Comparison of ENCODE assay signal across 16 cellular contexts in genomic region chr10:123517901-123518300, GRCh38.
DNase-seq lines count a peak whose midpoint lies in the region; ATAC-seq and TF ChIP-seq lines count a peak whose summit lies in the region.
"Had no signal": no experiment of that assay in that cellular context is flagged by ENCODE, and none has a peak within 500 bp of the region (broad histone marks: within the 10 kb centered on the region; RNA-seq: fewer than 3 reads in every experiment).

No MANE protein-coding gene starts in this region.

- no peak overlapping the region for H3K4me3 ChIP-seq in BLaER1 treated with 17β-estradiol and CSF1 and Interleukin-3, amounts not matched to agents 10 nM and 100 nM
- H3K4me3 ChIP-seq in thyroid gland (replicated peaks in 1 of 3): no peak overlapping the region
- H3K4me3 ChIP-seq: GM23248 had no signal

- peaks cover 0 to 4% (median 0%) of the 10 kb centered on the region in 11 experiments; a peak in 2 of 22 replicates for H3K36me3 ChIP-seq in BLaER1 treated with 17β-estradiol and CSF1 and Interleukin-3, amounts not matched to agents 10 nM and 100 nM
- H3K36me3 ChIP-seq in thyroid gland: no peaks in the 10 kb centered on the region

- no peak overlapping the region for H3K9ac ChIP-seq in BLaER1 treated with 17β-estradiol and CSF1 and Interleukin-3, amounts not matched to agents 10 nM and 100 nM
- H3K9ac ChIP-seq: GM23248 had no signal

- peaks cover 3% of the 10 kb centered on the region for H3K27me3 Mint-ChIP-seq in activated CD8-positive, alpha-beta memory T cell treated with anti-CD3 and anti-CD28 coated beads, Interleukin-2, amount 10 ng/mL, durations not matched to agents 7 days and 5 days
- H3K27me3 Mint-ChIP-seq: CD4-positive, CD25-positive, alpha-beta regulatory T cell had no signal

- H3K4me3 Mint-ChIP-seq in activated CD8-positive, alpha-beta memory T cell treated with anti-CD3 and anti-CD28 coated beads, Interleukin-2, amount 10 ng/mL, durations not matched to agents 7 days and 5 days: no peak overlapping the region
- H3K4me3 Mint-ChIP-seq: CD4-positive, CD25-positive, alpha-beta regulatory T cell; CD8-positive, alpha-beta memory T cell had no signal

- no peak for TF ChIP-seq POLR2A in thyroid gland (IDR thresholded peaks at IDR 0.05)

- no peaks in the 10 kb centered on the region for H3K36me3 Mint-ChIP-seq in activated CD8-positive, alpha-beta memory T cell treated with anti-CD3 and anti-CD28 coated beads, Interleukin-2, amount 10 ng/mL, durations not matched to agents 7 days and 5 days
- H3K36me3 Mint-ChIP-seq: CD4-positive, CD25-positive, alpha-beta regulatory T cell; CD8-positive, alpha-beta memory T cell had no signal

- no peak for ATAC-seq in activated CD8-positive, alpha-beta memory T cell treated with anti-CD3 and anti-CD28 coated beads, Interleukin-2, amount 10 ng/mL, durations not matched to agents 7 days and 5 days
- ATAC-seq in left lobe of liver: no peak

- TF ChIP-seq CTCF in thyroid gland (IDR thresholded peaks at IDR 0.05): no peak

- H3K9me3 ChIP-seq in BLaER1 treated with 17β-estradiol and CSF1 and Interleukin-3, amounts not matched to agents 10 nM and 100 nM (replicated peaks in 1 of 11): peaks cover 10 to 28% (median 17%) of the 10 kb centered on the region in 11 experiments; a peak in 21 of 22 replicates
- H3K9me3 ChIP-seq in thyroid gland: no peaks in the 10 kb centered on the region

- H3K9me3 Mint-ChIP-seq in activated CD8-positive, alpha-beta memory T cell treated with anti-CD3 and anti-CD28 coated beads, Interleukin-2, amount 10 ng/mL, durations not matched to agents 7 days and 5 days (ENCODE audit: low read depth): no peaks in the 10 kb centered on the region
- H3K9me3 Mint-ChIP-seq: CD4-positive, CD25-positive, alpha-beta regulatory T cell; CD8-positive, alpha-beta memory T cell had no signal

- no peaks in the 10 kb centered on the region for H3K27me3 ChIP-seq in BLaER1 treated with 17β-estradiol and CSF1 and Interleukin-3, amounts not matched to agents 10 nM and 100 nM
- H3K27me3 ChIP-seq in thyroid gland: no peaks in the 10 kb centered on the region

- H3K27ac Mint-ChIP-seq in activated CD8-positive, alpha-beta memory T cell treated with anti-CD3 and anti-CD28 coated beads, Interleukin-2, amount 10 ng/mL, durations not matched to agents 7 days and 5 days: no peak overlapping the region
- H3K27ac Mint-ChIP-seq: CD4-positive, CD25-positive, alpha-beta regulatory T cell had no signal

- H3K4me2 ChIP-seq in BLaER1 treated with 17β-estradiol and CSF1 and Interleukin-3, amounts not matched to agents 10 nM and 100 nM: peak overlapping the region in 6 of 11 experiments; percentile 3 to 38 (median 24); a peak in 8 of 22 replicates

- H4K20me1 ChIP-seq in BLaER1 treated with 17β-estradiol and CSF1 and Interleukin-3, amounts not matched to agents 10 nM and 100 nM: no peaks in the 10 kb centered on the region

- WGBS in thyroid gland, 2 donors: 91 to 92% methylated on average over 4 of the region's 4 CpGs

- CTCF ChIA-PET in activated CD8-positive, alpha-beta memory T cell treated with anti-CD3 and anti-CD28 coated beads, Interleukin-2, amount 10 ng/mL, durations not matched to agents 7 days and 5 days (lab: Charles Lee): no interaction called here

- intact Hi-C loops in thyroid gland (cut with DNase I): no loop called here

- no peak overlapping the region for H3K27ac ChIP-seq in BLaER1 treated with 17β-estradiol and CSF1 and Interleukin-3, amounts not matched to agents 10 nM and 100 nM
- H3K27ac ChIP-seq in thyroid gland: no peak overlapping the region
- H3K27ac ChIP-seq: GM23248, HL-60 had no signal

- H3K4me1 ChIP-seq in BLaER1 treated with 17β-estradiol and CSF1 and Interleukin-3, amounts not matched to agents 10 nM and 100 nM: peaks cover 0 to 50% (median 14%) of the 10 kb centered on the region in 10 experiments; a peak in 12 of 20 replicates
- H3K4me1 ChIP-seq in thyroid gland: no peaks in the 10 kb centered on the region

- DNase-seq in activated CD8-positive, alpha-beta memory T cell treated with anti-CD3 and anti-CD28 coated beads, Interleukin-2, amount 10 ng/mL, durations not matched to agents 7 days and 5 days: peak; percentile 16
- DNase-seq in activated CD8-positive, alpha-beta memory T cell treated with anti-CD3 and anti-CD28 coated beads, Interleukin-2, amount 50 U/mL, for 4 hours: no peak
- DNase-seq in left lobe of liver (ENCODE audit: low spot score) (peak; percentile 28), ureter (ENCODE audit: low spot score) (peak; percentile 24), thyroid gland (no peak), midbrain (lab: John Stamatoyannopoulos, UW) (no peak), OCI-M1 (lab: John Stamatoyannopoulos, UW) (no peak)
- DNase-seq: 8988T; C1 segment of cervical spinal cord; CD4-positive, CD25-positive, alpha-beta regulatory T cell; CD8-positive, alpha-beta memory T cell; COR-L47; GM23248; HCEC 1CT had no signal

- no peaks in the 10 kb centered on the region for H3K4me1 Mint-ChIP-seq in activated CD8-positive, alpha-beta memory T cell treated with anti-CD3 and anti-CD28 coated beads, Interleukin-2, amount 10 ng/mL, durations not matched to agents 7 days and 5 days
- H3K4me1 Mint-ChIP-seq: CD4-positive, CD25-positive, alpha-beta regulatory T cell; CD8-positive, alpha-beta memory T cell had no signal

Comparison
In these comparisons a context has a peak if more than half of its experiments do, and no peak if none do; other contexts are left out.
1. DNase-seq: peak in activated CD8-positive, alpha-beta memory T cell treated with anti-CD3 and anti-CD28 coated beads, Interleukin-2, amount 10 ng/mL, durations not matched to agents 7 days and 5 days (single experiment), left lobe of liver (single experiment) and ureter (single experiment); none in activated CD8-positive, alpha-beta memory T cell treated with anti-CD3 and anti-CD28 coated beads, Interleukin-2, amount 50 U/mL, for 4 hours (single experiment), thyroid gland (0 of 2), midbrain (single experiment) and OCI-M1 (single experiment).